ENCODE assay signal across 8 cellular contexts in the genomic region with DNA sequence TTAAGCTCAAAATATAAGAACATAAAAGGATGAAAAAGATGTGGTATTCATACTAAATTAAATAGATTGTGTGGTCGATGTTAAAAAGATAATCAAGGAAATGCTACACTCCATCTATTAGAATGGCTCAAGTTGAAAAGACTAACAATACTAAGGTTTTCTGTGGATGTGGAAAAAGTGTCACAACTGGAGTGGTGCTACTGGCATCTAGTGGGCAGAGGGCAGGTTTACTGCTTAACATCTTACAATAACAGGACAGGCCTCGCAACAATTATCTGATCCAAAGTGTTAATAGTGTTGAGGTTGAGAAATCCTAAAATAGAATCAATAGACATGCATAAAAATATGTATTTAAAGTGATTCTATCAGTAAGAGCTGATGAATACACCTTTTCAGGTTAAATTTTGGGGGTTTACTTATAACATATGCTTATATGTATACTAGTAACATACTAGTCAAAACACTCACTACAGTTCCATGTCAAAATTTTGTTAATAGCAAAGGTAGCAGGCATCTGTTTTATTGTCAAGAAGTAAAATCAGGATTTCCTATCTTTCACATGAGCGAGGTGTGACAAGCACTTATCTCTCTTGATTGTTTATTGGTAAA.
DNase-seq lines count a peak whose midpoint lies in the region; ATAC-seq and TF ChIP-seq lines count a peak whose summit lies in the region.

No MANE protein-coding gene starts in this region.

- H3K36me3 ChIP-seq in left ventricle myocardium inferior: no peaks in the 10 kb centered on the region

- DNase-seq in left ventricle myocardium inferior: no peak
- DNase-seq in Right ventricle myocardium inferior (ENCODE audit: missing footprints): no peak
- peak; percentile 71 for DNase-seq in NCI-H748 treated with DMSO at 0.1 percent for 48 hours (lab: John Stamatoyannopoulos, UW)
- peak; percentile 54 for DNase-seq in fibroblast of gingiva (ENCODE audit: low read depth)
- DNase-seq in superior temporal gyrus (ENCODE audit: extremely low spot score): peak; percentile 86
- DNase-seq in D341Med (ENCODE audit: low spot score): no peak
- DNase-seq in activated CD8-positive, alpha-beta memory T cell treated with anti-CD3 and anti-CD28 coated beads, Interleukin-2, amount 50 U/mL, for 48 hours: no peak

- H3K4me3 ChIP-seq in left ventricle myocardium inferior: no peak overlapping the region

- H3K4me1 ChIP-seq in left ventricle myocardium inferior: no peaks in the 10 kb centered on the region

- ATAC-seq in Right ventricle myocardium inferior: no peak
- ATAC-seq in HG02642 (IDR thresholded peaks at IDR 0.05; ENCODE audit: poor library complexity, unreplicated experiment): no peak

- no peaks in the 10 kb centered on the region for H3K9me3 ChIP-seq in left ventricle myocardium inferior (replicated peaks)

- peak; percentile 31 for TF ChIP-seq CTCF in left ventricle myocardium inferior (IDR thresholded peaks at IDR 0.05; ENCODE audit: borderline replicate concordance)

- H3K27me3 ChIP-seq in left ventricle myocardium inferior (ENCODE audit: low read depth): no peaks in the 10 kb centered on the region

- intact Hi-C loops in left ventricle myocardium inferior (cut with micrococcal nuclease) (no loop called here), Right ventricle myocardium inferior (cut with DNase I) (no loop called here)

- H3K27ac ChIP-seq in left ventricle myocardium inferior (replicated peaks): no peak overlapping the region

Comparison
In these comparisons a context has a peak if more than half of its experiments do, and no peak if none do; other contexts are left out.
1. DNase-seq: peak in NCI-H748 treated with DMSO at 0.1 percent for 48 hours (single experiment), fibroblast of gingiva (single experiment) and superior temporal gyrus (single experiment); none in left ventricle myocardium inferior (single experiment), Right ventricle myocardium inferior (single experiment), D341Med (single experiment) and activated CD8-positive, alpha-beta memory T cell treated with anti-CD3 and anti-CD28 coated beads, Interleukin-2, amount 50 U/mL, for 48 hours (single experiment).